ENCODE assay signal across 8 cellular contexts in the genomic region with DNA sequence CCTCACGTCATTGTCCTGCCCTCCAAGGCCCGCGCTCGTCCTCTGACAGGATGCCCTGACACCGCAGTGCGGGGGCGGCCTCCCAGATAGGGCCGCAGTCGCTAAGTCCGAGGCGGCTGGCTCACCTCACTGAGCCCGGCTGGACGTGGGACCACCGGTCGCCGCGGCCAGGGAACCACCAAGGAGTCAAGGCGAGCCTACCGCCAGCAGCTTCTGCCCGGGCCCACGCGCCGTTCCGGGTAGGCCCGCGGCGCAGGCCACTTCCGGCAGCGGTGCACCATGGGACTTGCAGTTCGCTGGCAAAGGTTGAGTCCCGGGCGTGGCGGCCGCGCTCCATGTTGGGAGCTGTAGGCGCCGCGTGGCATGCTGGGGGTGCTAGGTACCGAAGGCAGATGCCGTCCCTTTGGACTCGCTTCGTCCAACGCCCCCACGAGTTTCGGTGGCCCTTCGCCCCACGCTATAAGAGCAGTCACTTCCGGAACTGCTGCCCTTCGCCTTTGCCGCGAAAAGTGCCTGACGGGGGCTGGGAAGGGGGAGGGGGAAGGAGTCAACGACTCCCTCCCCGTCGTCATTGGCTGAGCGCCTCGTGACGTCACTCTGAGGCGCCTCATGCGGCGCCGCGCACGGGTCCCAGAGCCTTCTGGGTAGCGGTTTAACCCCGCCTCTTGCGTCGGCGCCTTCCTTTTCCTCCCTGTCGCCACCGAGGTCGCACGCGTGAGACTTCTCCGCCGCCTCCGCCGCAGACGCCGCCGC. TPM values are rescaled to one million over a fixed set of nuclear protein-coding genes. Genes with fewer than 3 reads are reported as not detected.
DNase-seq lines count a peak whose midpoint lies in the region; ATAC-seq and TF ChIP-seq lines count a peak whose summit lies in the region.

A gene (plus strand): TSS at position 681 of the 753 bp plus-strand sequence. CDS start 268 bp downstream, outside the sequence.

- no peaks in the 10 kb centered on the region for H3K9me3 Mint-ChIP-seq in activated CD4-positive, alpha-beta T cell treated with anti-CD3 and anti-CD28 coated beads, Interleukin-2, amount 10 ng/mL, durations not matched to agents 24 days and 14 days

- TF ChIP-seq CTCF in BE2C (IDR thresholded peaks at IDR 0.05; ENCODE audit: low read depth, low read length) (no peak), coronary artery (IDR thresholded peaks at IDR 0.05) (no peak)

- peaks cover 5% of the 10 kb centered on the region for H3K4me1 ChIP-seq in BE2C

- H3K4me3 ChIP-seq in BE2C (ENCODE audit: low read depth, low read length), result peak within 1 kb of the TSS; percentile 81
- H3K4me3 ChIP-seq in coronary artery, result peak within 1 kb of the TSS; percentile 93

- H3K27ac ChIP-seq in coronary artery, result peak within 1 kb of the TSS; percentile 94 to 97

- H3K27ac Mint-ChIP-seq in activated CD4-positive, alpha-beta T cell treated with anti-CD3 and anti-CD28 coated beads, Interleukin-2, amount 10 ng/mL, durations not matched to agents 24 days and 14 days, result peak within 1 kb of the TSS; percentile 98

- ATAC-seq in GM19324 (IDR thresholded peaks at IDR 0.05; ENCODE audit: low FRiP score, unreplicated experiment), result peak; percentile 78
- ATAC-seq in HG03469 (IDR thresholded peaks at IDR 0.05; ENCODE audit: unreplicated experiment), result peak; percentile 55

- DNase-seq in BE2C (peak; percentile 92), NCI-H526 treated with DMSO at 0.1 percent for 48 hours (lab: John Stamatoyannopoulos, UW) (peak; percentile 98), coronary artery (ENCODE audit: low spot score) (peak; percentile 99), left kidney (ENCODE audit: low read depth, low spot score) (peak; percentile 99)
- DNase-seq in activated CD4-positive, alpha-beta T cell treated with anti-CD3 and anti-CD28 coated beads, Interleukin-2, amount 10 ng/mL, durations not matched to agents 24 days and 14 days, result peak; percentile 99
- peak; percentile 97 to 98 for DNase-seq in stimulated activated CD4-positive, alpha-beta T cell treated with anti-CD3 and anti-CD28 coated beads, Interleukin-2, amount 100 ng/mL, for 24 hours

- H3K36me3 Mint-ChIP-seq in activated CD4-positive, alpha-beta T cell treated with anti-CD3 and anti-CD28 coated beads, Interleukin-2, amount 10 ng/mL, durations not matched to agents 24 days and 14 days (ENCODE audit: low read depth), result peaks cover 35% of the 10 kb centered on the region

- peaks cover 29% of the 10 kb centered on the region for H3K36me3 ChIP-seq in BE2C

- H3K27me3 ChIP-seq in BE2C, result no peaks in the 10 kb centered on the region

- peaks cover 27% of the 10 kb centered on the region for H3K4me1 Mint-ChIP-seq in activated CD4-positive, alpha-beta T cell treated with anti-CD3 and anti-CD28 coated beads, Interleukin-2, amount 10 ng/mL, durations not matched to agents 24 days and 14 days

- peak within 1 kb of the TSS; percentile 94 for H3K4me3 Mint-ChIP-seq in activated CD4-positive, alpha-beta T cell treated with anti-CD3 and anti-CD28 coated beads, Interleukin-2, amount 10 ng/mL, durations not matched to agents 24 days and 14 days

- intact Hi-C loops in activated CD4-positive, alpha-beta T cell treated with anti-CD3 and anti-CD28 coated beads, Interleukin-2, amount 10 ng/mL, durations not matched to agents 24 days and 14 days (cut with micrococcal nuclease), result loop anchor here (1.0 to 2.0 kb wide), 5 partner anchors 10 to 33 kb away; a partner anchor contains a TSS

- H3K27me3 Mint-ChIP-seq in activated CD4-positive, alpha-beta T cell treated with anti-CD3 and anti-CD28 coated beads, Interleukin-2, amount 10 ng/mL, durations not matched to agents 24 days and 14 days, result no peaks in the 10 kb centered on the region

- H3K9me3 ChIP-seq in BE2C, result no peaks in the 10 kb centered on the region

RNA-seq across cellular contexts. Expression of the gene that starts here (rescaled TPM):
- 1,214 TPM for polyA plus RNA-seq in BE2C (2012; ENCODE audit: insufficient read depth, insufficient read length, low read depth)
- total RNA-seq in activated CD4-positive, alpha-beta T cell treated with anti-CD3 and anti-CD28 coated beads, Interleukin-2, amount 10 ng/mL, durations not matched to agents 24 days and 14 days, result 2,367 and 2,377 TPM in 2 replicates

Comparison
In these comparisons a context has a peak if more than half of its experiments do, and no peak if none do; other contexts are left out.
1. Peak in every context shown above with its lines: DNase-seq, ATAC-seq, H3K4me3 ChIP-seq and H3K27ac ChIP-seq.